8 cellular contexts compared by ENCODE assay signal in genomic region chr20:4607287-4607713, GRCh38.
DNase-seq lines count a peak whose midpoint lies in the region; ATAC-seq lines count a peak whose summit lies in the region.

No MANE protein-coding gene starts in this region.

- 17% methylated on average over 9 of the region's 13 CpGs for WGBS in mesenchymal stem cell

- H3K36me3 ChIP-seq in effector memory CD4-positive, alpha-beta T cell (ENCODE audit: control insufficient read depth, insufficient read depth, low read length) = no peaks in the 10 kb centered on the region
- no peaks in the 10 kb centered on the region for H3K36me3 ChIP-seq in mesenchymal stem cell (ENCODE audit: control insufficient read depth in 1 of 2, insufficient read depth in 2 of 2, low read depth in 1 of 2, low read length in 2 of 2)

- no peak overlapping the region for H2BK5ac ChIP-seq in mesenchymal stem cell (ENCODE audit: low read depth, low read length, poor library complexity, severe bottlenecking)

- CTCF ChIA-PET in activated CD8-positive, alpha-beta T cell treated with anti-CD3 and anti-CD28 coated beads, Interleukin-2, amount 10 ng/mL, durations not matched to agents 7 days and 5 days (lab: Charles Lee) = interaction anchor here (0.6 to 2.1 kb wide), 7 partner anchors 16 to 133 kb away, joined by 3 to 16 read pairs (median 3); no protein-coding TSS in a partner anchor

- POLR2A ChIA-PET in activated CD8-positive, alpha-beta T cell treated with anti-CD3 and anti-CD28 coated beads, Interleukin-2, amount 10 ng/mL, durations not matched to agents 7 days and 5 days (lab: Charles Lee) = no interaction called here

- H2AFZ ChIP-seq in mesenchymal stem cell (ENCODE audit: low read depth, low read length) = no peak overlapping the region

- no peak overlapping the region for H2BK15ac ChIP-seq in mesenchymal stem cell (ENCODE audit: low read depth, poor library complexity, severe bottlenecking)

- no peak overlapping the region for H2AK5ac ChIP-seq in mesenchymal stem cell (ENCODE audit: low read length, severe bottlenecking)

- H4K91ac ChIP-seq in mesenchymal stem cell (ENCODE audit: low read length) = no peak overlapping the region

- no peak overlapping the region for H3K4ac ChIP-seq in mesenchymal stem cell (ENCODE audit: low read depth in 1 of 2, low read length in 2 of 2)

- H3K9me3 ChIP-seq in effector memory CD4-positive, alpha-beta T cell (ENCODE audit: control insufficient read depth, low read length) = no peaks in the 10 kb centered on the region
- no peaks in the 10 kb centered on the region for H3K9me3 ChIP-seq in mesenchymal stem cell (ENCODE audit: control insufficient read depth, low read length)

- H3K9me3 Mint-ChIP-seq in activated CD8-positive, alpha-beta T cell treated with anti-CD3 and anti-CD28 coated beads, Interleukin-2, amount 10 ng/mL, durations not matched to agents 7 days and 5 days (ENCODE audit: insufficient read depth) = no peaks in the 10 kb centered on the region

- H3K27me3 Mint-ChIP-seq in activated CD8-positive, alpha-beta T cell treated with anti-CD3 and anti-CD28 coated beads, Interleukin-2, amount 10 ng/mL, durations not matched to agents 7 days and 5 days (ENCODE audit: low read depth) = peaks cover 20% of the 10 kb centered on the region

- peaks cover 3% of the 10 kb centered on the region for H3K4me1 ChIP-seq in effector memory CD4-positive, alpha-beta T cell (ENCODE audit: control insufficient read depth, insufficient read depth, low read length, poor library complexity, severe bottlenecking)
- H3K4me1 ChIP-seq in mesenchymal stem cell (ENCODE audit: control insufficient read depth, insufficient read depth, low read depth, low read length) = no peaks in the 10 kb centered on the region

- no peak overlapping the region for H3K4me3 Mint-ChIP-seq in activated CD8-positive, alpha-beta T cell treated with anti-CD3 and anti-CD28 coated beads, Interleukin-2, amount 10 ng/mL, durations not matched to agents 7 days and 5 days

- H3K27ac ChIP-seq in effector memory CD4-positive, alpha-beta T cell (ENCODE audit: insufficient read depth, low read length, poor library complexity, severe bottlenecking) = no peak overlapping the region
- H3K27ac ChIP-seq in mesenchymal stem cell (ENCODE audit: low read length, poor library complexity, severe bottlenecking) = no peak overlapping the region

- no peak overlapping the region for H3K23ac ChIP-seq in mesenchymal stem cell (ENCODE audit: low read length in 2 of 2)

- H2BK12ac ChIP-seq in mesenchymal stem cell (ENCODE audit: low read length in 2 of 2) = no peak overlapping the region

- no peak overlapping the region for H3K4me2 ChIP-seq in mesenchymal stem cell (ENCODE audit: low read length, poor library complexity, severe bottlenecking)

- no peak overlapping the region for H3K14ac ChIP-seq in mesenchymal stem cell (ENCODE audit: low read length in 2 of 2)

- no peak overlapping the region for H2BK120ac ChIP-seq in mesenchymal stem cell (ENCODE audit: low read depth, low read length)

- H3K27ac Mint-ChIP-seq in activated CD8-positive, alpha-beta T cell treated with anti-CD3 and anti-CD28 coated beads, Interleukin-2, amount 10 ng/mL, durations not matched to agents 7 days and 5 days = no peak overlapping the region

- no peaks in the 10 kb centered on the region for H3K36me3 Mint-ChIP-seq in activated CD8-positive, alpha-beta T cell treated with anti-CD3 and anti-CD28 coated beads, Interleukin-2, amount 10 ng/mL, durations not matched to agents 7 days and 5 days (ENCODE audit: low read depth)

- no peak overlapping the region for H4K8ac ChIP-seq in mesenchymal stem cell (ENCODE audit: low read length)

- no peaks in the 10 kb centered on the region for H3K79me1 ChIP-seq in mesenchymal stem cell (replicated peaks; ENCODE audit: low read length, poor library complexity, severe bottlenecking)

- H3K27me3 ChIP-seq in effector memory CD4-positive, alpha-beta T cell (replicated peaks; ENCODE audit: control insufficient read depth, insufficient read depth, low read length, poor library complexity, severe bottlenecking) = no peaks in the 10 kb centered on the region
- peaks cover 3 to 31% of the 10 kb centered on the region in 2 experiments for H3K27me3 ChIP-seq in mesenchymal stem cell (ENCODE audit: control insufficient read depth in 1 of 2, insufficient read depth in 1 of 2, low read length in 2 of 2)

- H3K4me1 Mint-ChIP-seq in activated CD8-positive, alpha-beta T cell treated with anti-CD3 and anti-CD28 coated beads, Interleukin-2, amount 10 ng/mL, durations not matched to agents 7 days and 5 days (ENCODE audit: low read depth) = no peaks in the 10 kb centered on the region

- no peak overlapping the region for H3K18ac ChIP-seq in mesenchymal stem cell (ENCODE audit: low read depth in 1 of 2, low read length in 2 of 2)

- H3K4me3 ChIP-seq in effector memory CD4-positive, alpha-beta T cell (ENCODE audit: insufficient read depth, low read depth, low read length, poor library complexity, severe bottlenecking) = no peak overlapping the region
- H3K4me3 ChIP-seq in mesenchymal stem cell (ENCODE audit: insufficient read depth in 1 of 2, low read depth in 1 of 2, low read length in 2 of 2) = no peak overlapping the region

- H3K9ac ChIP-seq in mesenchymal stem cell (ENCODE audit: low read length) = peak overlapping the region; percentile 69

- ATAC-seq in HG03280 (IDR thresholded peaks at IDR 0.05; ENCODE audit: unreplicated experiment) = peak; percentile 72
- peak; percentile 80 for ATAC-seq in activated CD8-positive, alpha-beta T cell treated with anti-CD3 and anti-CD28 coated beads, Interleukin-2, amount 10 ng/mL, durations not matched to agents 7 days and 5 days
- no peak for ATAC-seq in GM18517 (IDR thresholded peaks at IDR 0.05; ENCODE audit: unreplicated experiment)

- DNase-seq in DMS53 (lab: John Stamatoyannopoulos, UW) (peak; percentile 76), NCI-H82 treated with DMSO at 0.1 percent for 48 hours (lab: John Stamatoyannopoulos, UW; ENCODE audit: unreplicated experiment) (peak; percentile 89), mesenchymal stem cell (peak; percentile 73)
- DNase-seq in activated CD8-positive, alpha-beta T cell treated with anti-CD3 and anti-CD28 coated beads, Interleukin-2, amount 10 ng/mL, durations not matched to agents 7 days and 5 days = peak; percentile 70
- DNase-seq in effector memory CD4-positive, alpha-beta T cell = peak; percentile 27 to 49 (median 36)
- DNase-seq in stimulated activated CD8-positive, alpha-beta memory T cell treated with anti-CD3 and anti-CD28 coated beads, Interleukin-7, amount 100 ng/mL, for 1 hour (ENCODE audit: low read depth in 2 of 2) = peak; percentile 19 to 31

Comparison
In these comparisons a context has a peak if more than half of its experiments do, and no peak if none do; other contexts are left out.
1. DNase-seq: peak in every context shown above with its lines; median percentile 89 in NCI-H82 treated with DMSO at 0.1 percent for 48 hours; 76 in DMS53; 73 in mesenchymal stem cell; 70 in activated CD8-positive, alpha-beta T cell treated with anti-CD3 and anti-CD28 coated beads, Interleukin-2, amount 10 ng/mL, durations not matched to agents 7 days and 5 days; 36 in effector memory CD4-positive, alpha-beta T cell; 25 in stimulated activated CD8-positive, alpha-beta memory T cell treated with anti-CD3 and anti-CD28 coated beads, Interleukin-7, amount 100 ng/mL, for 1 hour.